ENCODE assay signal across 1 cellular context in the genomic region with DNA sequence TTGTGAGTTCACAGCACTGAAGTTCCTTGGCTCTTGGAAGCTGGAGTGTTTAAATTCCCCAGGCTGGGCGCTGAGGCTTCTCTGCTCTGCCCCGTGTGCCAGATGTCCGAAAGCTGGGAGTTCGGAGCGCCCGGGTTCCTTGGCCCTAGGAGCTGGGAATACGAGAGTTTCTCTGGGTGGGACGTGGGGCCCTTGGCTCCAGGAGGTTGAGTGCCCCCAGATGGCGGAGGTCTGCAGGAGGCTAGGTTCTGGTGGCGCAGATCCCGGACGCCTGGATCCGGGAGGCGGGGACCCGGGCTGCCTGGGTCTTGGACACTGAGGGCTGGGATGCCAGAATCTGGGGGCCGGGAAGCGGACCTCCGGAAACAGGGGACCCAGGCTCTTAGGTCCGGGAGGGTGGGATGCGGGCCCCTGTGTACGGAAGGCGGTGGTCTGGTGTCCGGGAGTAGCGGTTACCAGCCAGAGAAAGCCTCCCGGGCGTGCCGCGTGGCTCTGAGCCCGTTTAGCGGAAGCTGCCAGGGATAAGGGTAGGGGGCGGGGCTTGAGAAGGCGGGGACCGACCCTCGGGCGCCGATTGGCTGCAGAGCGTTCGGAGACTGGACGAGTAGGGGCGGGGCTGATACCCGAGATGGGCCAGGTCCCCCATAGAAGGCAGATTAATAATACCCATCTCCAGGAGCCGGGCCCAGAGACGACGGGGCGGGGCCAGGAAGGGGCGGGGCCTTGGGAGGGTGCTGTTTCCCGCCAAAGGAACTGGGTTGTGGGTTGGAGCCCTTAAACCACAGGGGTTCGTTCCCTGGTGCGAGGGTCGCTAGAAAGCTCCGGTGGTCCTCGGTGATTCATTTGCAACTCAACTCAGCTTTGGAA.
TF ChIP-seq lines count a peak whose summit lies in the region.

TSS of gene SLC1A5 (minus strand) at position 494 of the 867 bp plus-strand sequence. CDS start 629 bp downstream, outside the sequence.

TF ChIP-seq in HepG2, 621 proteins besides CTCF, POLR2A, EP300 and RAD21 (continued from another document and continues in another):
- TF ChIP-seq ARID4A (CRISPR knock-in tag; IDR thresholded peaks at IDR 0.05; ENCODE audit: borderline replicate concordance) (peak; percentile 88), ZNF530 (CRISPR knock-in tag; IDR thresholded peaks at IDR 0.05; ENCODE audit: low read depth) (no peak), ZFAT (CRISPR knock-in tag; conservative IDR thresholded peaks at IDR 0.05) (no peak), ZNF75D (CRISPR knock-in tag; IDR thresholded peaks at IDR 0.05; ENCODE audit: borderline replicate concordance) (0 out of 2 replicates have a peak, but pooled peaks have one; percentile 29), ASH2L (IDR thresholded peaks at IDR 0.05; ENCODE audit: insufficient read length, low read depth, low read length) (no peak), POGZ (CRISPR knock-in tag; IDR thresholded peaks at IDR 0.05) (peak; percentile 53; the same call in 1 of the 2 replicates), BRF2 (CRISPR knock-in tag; IDR thresholded peaks at IDR 0.05) (0 out of 2 replicates have a peak, but pooled peaks have one; percentile 58), ZNF296 (CRISPR knock-in tag; conservative IDR thresholded peaks at IDR 0.05) (no peak), ZSCAN31 (CRISPR knock-in tag; IDR thresholded peaks at IDR 0.05; ENCODE audit: low read depth) (no peak), ZFP62 (CRISPR knock-in tag; IDR thresholded peaks at IDR 0.05) (no peak), PAX8 (CRISPR knock-in tag; IDR thresholded peaks at IDR 0.05; ENCODE audit: borderline replicate concordance) (peak; percentile 92; the same call in 1 of the 2 replicates), AGO1 (IDR thresholded peaks at IDR 0.05; ENCODE audit: low read depth, low read length, poor library complexity, severe bottlenecking) (no peak), SAFB2 (CRISPR knock-in tag; IDR thresholded peaks at IDR 0.05; ENCODE audit: borderline replicate concordance, low read depth) (no peak), ZFYVE20 (CRISPR knock-in tag; IDR thresholded peaks at IDR 0.05; ENCODE audit: borderline replicate concordance, low read depth) (no peak), MBNL3 (CRISPR knock-in tag; conservative IDR thresholded peaks at IDR 0.05) (no peak), KLF9 (CRISPR knock-in tag; IDR thresholded peaks at IDR 0.05; ENCODE audit: low read depth) (peak; percentile 33; the same call in 1 of the 2 replicates), FOXA1 (IDR thresholded peaks at IDR 0.05) (no peak), FOXA1 (CRISPR knock-in tag; IDR thresholded peaks at IDR 0.05) (peak; percentile 32; the same call in 1 of the 2 replicates), ZNF574 (CRISPR knock-in tag; IDR thresholded peaks at IDR 0.05) (peak; percentile 72), ZNF704 (CRISPR knock-in tag; IDR thresholded peaks at IDR 0.05; ENCODE audit: borderline replicate concordance) (no peak; the same call in 1 of the 2 replicates), CHCHD3 (CRISPR knock-in tag; IDR thresholded peaks at IDR 0.05) (no peak), RCOR2 (CRISPR knock-in tag; IDR thresholded peaks at IDR 0.05) (no peak), ZNF484 (CRISPR knock-in tag; IDR thresholded peaks at IDR 0.05; ENCODE audit: borderline replicate concordance, low read depth) (no peak), ZNF557 (CRISPR knock-in tag; IDR thresholded peaks at IDR 0.05) (no peak), CSRNP2 (CRISPR knock-in tag; conservative IDR thresholded peaks at IDR 0.05; ENCODE audit: low read depth) (no peak), BCL6 (CRISPR knock-in tag; IDR thresholded peaks at IDR 0.05) (peak; percentile 45; the same call in 1 of the 2 replicates), NR2C2 (CRISPR knock-in tag; IDR thresholded peaks at IDR 0.05; ENCODE audit: borderline replicate concordance) (0 out of 2 replicates have a peak, but pooled peaks have one; percentile 28), MYNN (CRISPR knock-in tag; IDR thresholded peaks at IDR 0.05; ENCODE audit: low read depth) (no peak), ZNF841 (CRISPR knock-in tag; IDR thresholded peaks at IDR 0.05; ENCODE audit: borderline replicate concordance) (no peak), ZNF256 (CRISPR knock-in tag; conservative IDR thresholded peaks at IDR 0.05) (no peak), ZNF563 (CRISPR knock-in tag; IDR thresholded peaks at IDR 0.05) (0 out of 2 replicates have a peak, but pooled peaks have one; percentile 42), THAP9 (CRISPR knock-in tag; IDR thresholded peaks at IDR 0.05; ENCODE audit: borderline replicate concordance) (peak; percentile 64; the same call in 1 of the 2 replicates)
- TF ChIP-seq, protein P1, sequence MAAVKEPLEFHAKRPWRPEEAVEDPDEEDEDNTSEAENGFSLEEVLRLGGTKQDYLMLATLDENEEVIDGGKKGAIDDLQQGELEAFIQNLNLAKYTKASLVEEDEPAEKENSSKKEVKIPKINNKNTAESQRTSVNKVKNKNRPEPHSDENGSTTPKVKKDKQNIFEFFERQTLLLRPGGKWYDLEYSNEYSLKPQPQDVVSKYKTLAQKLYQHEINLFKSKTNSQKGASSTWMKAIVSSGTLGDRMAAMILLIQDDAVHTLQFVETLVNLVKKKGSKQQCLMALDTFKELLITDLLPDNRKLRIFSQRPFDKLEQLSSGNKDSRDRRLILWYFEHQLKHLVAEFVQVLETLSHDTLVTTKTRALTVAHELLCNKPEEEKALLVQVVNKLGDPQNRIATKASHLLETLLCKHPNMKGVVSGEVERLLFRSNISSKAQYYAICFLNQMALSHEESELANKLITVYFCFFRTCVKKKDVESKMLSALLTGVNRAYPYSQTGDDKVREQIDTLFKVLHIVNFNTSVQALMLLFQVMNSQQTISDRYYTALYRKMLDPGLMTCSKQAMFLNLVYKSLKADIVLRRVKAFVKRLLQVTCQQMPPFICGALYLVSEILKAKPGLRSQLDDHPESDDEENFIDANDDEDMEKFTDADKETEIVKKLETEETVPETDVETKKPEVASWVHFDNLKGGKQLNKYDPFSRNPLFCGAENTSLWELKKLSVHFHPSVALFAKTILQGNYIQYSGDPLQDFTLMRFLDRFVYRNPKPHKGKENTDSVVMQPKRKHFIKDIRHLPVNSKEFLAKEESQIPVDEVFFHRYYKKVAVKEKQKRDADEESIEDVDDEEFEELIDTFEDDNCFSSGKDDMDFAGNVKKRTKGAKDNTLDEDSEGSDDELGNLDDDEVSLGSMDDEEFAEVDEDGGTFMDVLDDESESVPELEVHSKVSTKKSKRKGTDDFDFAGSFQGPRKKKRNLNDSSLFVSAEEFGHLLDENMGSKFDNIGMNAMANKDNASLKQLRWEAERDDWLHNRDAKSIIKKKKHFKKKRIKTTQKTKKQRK (IDR thresholded peaks at IDR 0.05; ENCODE audit: low read length): no peak
- TF ChIP-seq, protein P2, sequence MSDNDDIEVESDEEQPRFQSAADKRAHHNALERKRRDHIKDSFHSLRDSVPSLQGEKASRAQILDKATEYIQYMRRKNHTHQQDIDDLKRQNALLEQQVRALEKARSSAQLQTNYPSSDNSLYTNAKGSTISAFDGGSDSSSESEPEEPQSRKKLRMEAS (IDR thresholded peaks at IDR 0.05): peak; percentile 97
- TF ChIP-seq, protein P3, sequence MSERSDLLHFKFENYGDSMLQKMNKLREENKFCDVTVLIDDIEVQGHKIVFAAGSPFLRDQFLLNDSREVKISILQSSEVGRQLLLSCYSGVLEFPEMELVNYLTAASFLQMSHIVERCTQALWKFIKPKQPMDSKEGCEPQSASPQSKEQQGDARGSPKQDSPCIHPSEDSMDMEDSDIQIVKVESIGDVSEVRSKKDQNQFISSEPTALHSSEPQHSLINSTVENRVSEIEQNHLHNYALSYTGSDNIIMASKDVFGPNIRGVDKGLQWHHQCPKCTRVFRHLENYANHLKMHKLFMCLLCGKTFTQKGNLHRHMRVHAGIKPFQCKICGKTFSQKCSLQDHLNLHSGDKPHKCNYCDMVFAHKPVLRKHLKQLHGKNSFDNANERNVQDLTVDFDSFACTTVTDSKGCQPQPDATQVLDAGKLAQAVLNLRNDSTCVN (CRISPR knock-in tag; IDR thresholded peaks at IDR 0.05; ENCODE audit: borderline replicate concordance): peak; percentile 86
